In the genomic region with DNA sequence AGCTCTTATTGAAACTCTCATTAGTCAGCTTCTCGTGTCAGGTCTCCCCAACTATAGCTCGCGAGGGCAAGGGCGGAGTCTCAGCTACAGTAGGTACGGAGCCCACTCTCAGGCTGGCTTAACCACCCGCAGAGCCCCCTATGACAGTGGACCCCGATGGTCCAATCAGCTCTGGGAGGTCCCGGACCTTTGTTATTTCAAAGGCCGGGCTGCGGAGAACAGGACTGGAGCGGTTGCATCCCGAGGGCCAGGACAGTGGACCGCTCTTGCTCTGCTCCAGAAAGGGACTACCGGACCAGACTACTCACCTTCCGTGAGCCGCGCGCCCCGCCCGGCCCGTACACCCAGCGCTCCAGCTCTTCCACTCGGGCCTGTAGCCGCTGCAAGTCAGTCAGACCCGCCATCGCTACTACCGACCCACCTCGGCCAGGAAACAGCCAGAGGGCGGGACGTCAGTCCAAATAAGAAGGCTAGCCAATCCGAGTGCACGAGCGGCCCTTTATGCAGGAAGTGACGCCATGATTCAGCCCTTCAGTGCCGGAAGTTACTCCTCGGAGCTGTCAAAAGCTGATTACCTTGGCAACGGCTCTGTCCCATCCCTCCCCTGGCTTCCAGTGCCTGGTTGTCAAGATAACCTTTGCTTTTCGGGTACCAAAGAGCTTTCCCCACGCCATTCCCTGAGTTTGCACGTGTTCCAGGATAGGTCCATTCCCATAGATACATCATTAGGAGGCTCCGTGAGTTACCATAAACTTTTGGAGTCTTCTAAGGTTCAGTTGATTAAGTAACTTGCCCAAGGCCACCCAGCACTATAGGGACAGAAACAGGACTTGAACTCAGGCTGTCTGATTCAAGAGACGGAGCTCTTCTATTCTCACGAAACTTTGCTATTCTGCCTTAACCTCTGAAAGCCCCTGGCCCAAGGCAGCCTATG, we compare ENCODE assay signal across 8 cellular contexts. TPM values are rescaled to one million over a fixed set of nuclear protein-coding genes. Genes with fewer than 3 reads are reported as not detected.
DNase-seq lines count a peak whose midpoint lies in the region; ATAC-seq and TF ChIP-seq lines count a peak whose summit lies in the region.

Gene DCTN3 (minus strand): TSS at position 435 of the 934 bp plus-strand sequence. CDS start 31 bp downstream, at position 404.

- H3K4me3 Mint-ChIP-seq in GM23338 (peak within 1 kb of the TSS; percentile 90), nephron progenitor cell (peak within 1 kb of the TSS; percentile 93)
- H3K4me3 Mint-ChIP-seq in activated T-helper 2 cell treated with anti-CD3 and anti-CD28 coated beads, Interferon-gamma antibody, Interleukin-2, Interleukin-4, amounts not matched to agents 10 μg/mL and 5 μg/mL and 100 μg/mL, durations not matched to agents 14 hours and 24 hours and 36 hours (ENCODE audit: low read depth) = peak within 1 kb of the TSS; percentile 91
- H3K4me3 Mint-ChIP-seq in stimulated activated naive CD8-positive, alpha-beta T cell treated with anti-CD3 and anti-CD28 coated beads, Interleukin-15, amount 100 ng/mL, for 72 hours = peak within 1 kb of the TSS; percentile 90 to 98

- intact Hi-C loops in activated T-helper 2 cell treated with anti-CD3 and anti-CD28 coated beads, Interferon-gamma antibody, Interleukin-2, Interleukin-4, amounts not matched to agents 10 μg/mL and 5 μg/mL and 100 μg/mL, durations not matched to agents 14 hours and 24 hours and 36 hours (cut with micrococcal nuclease) = loop anchor here (1.0 kb wide), 1 partner anchor 8 kb away; the partner anchor contains the start of gene RPP25L

- peak within 1 kb of the TSS; percentile 79 for H3K4me2 ChIP-seq in GM23338

- DNase-seq in Daoy (ENCODE audit: low read depth) = peak; percentile 97
- peak; percentile 99 for DNase-seq in GM23338 (ENCODE audit: low spot score)
- peak; percentile 91 for DNase-seq in LHCN-M2 (ENCODE audit: low read depth)
- DNase-seq in RWPE2 (ENCODE audit: low spot score) = peak; percentile 91
- peak; percentile 90 for DNase-seq in activated T-helper 2 cell treated with anti-CD3 and anti-CD28 coated beads, Interferon-gamma antibody, Interleukin-2, Interleukin-4, amounts not matched to agents 10 μg/mL and 5 μg/mL and 100 μg/mL, durations not matched to agents 14 hours and 24 hours and 36 hours (ENCODE audit: low spot score)
- peak; percentile 96 for DNase-seq in fibroblast of the aortic adventitia (ENCODE audit: low read depth)
- DNase-seq in nephron progenitor cell = peak; percentile 86
- peak; percentile 85 to 93 for DNase-seq in stimulated activated naive CD8-positive, alpha-beta T cell treated with anti-CD3 and anti-CD28 coated beads, Interleukin-15, amount 100 ng/mL, for 72 hours

- H3K9me2 ChIP-seq in GM23338 (ENCODE audit: insufficient read depth) = 0 out of 2 replicates have a peak, but pooled peaks cover 4% of the 10 kb centered on the region

- H3K4me3 ChIP-seq in GM23338 (peak within 1 kb of the TSS; percentile 74), RWPE2 (ENCODE audit: severe bottlenecking) (peak within 1 kb of the TSS; percentile 67), fibroblast of the aortic adventitia (ENCODE audit: low read depth, low read length) (peak within 1 kb of the TSS; percentile 96)

- peak within 1 kb of the TSS; percentile 77 for H2AFZ ChIP-seq in GM23338

- no peaks in the 10 kb centered on the region for H4K20me1 ChIP-seq in GM23338 (replicated peaks; ENCODE audit: insufficient read depth)

- H3K4me1 ChIP-seq in GM23338 (ENCODE audit: insufficient read depth) (peaks cover 11% of the 10 kb centered on the region; the same call in 1 of the 2 replicates), RWPE2 (ENCODE audit: insufficient read depth, poor library complexity, severe bottlenecking) (no peaks in the 10 kb centered on the region)

- H3K36me3 ChIP-seq in GM23338 (ENCODE audit: insufficient read depth) = no peaks in the 10 kb centered on the region
- peaks cover 9% of the 10 kb centered on the region for H3K36me3 ChIP-seq in RWPE2 (ENCODE audit: low read depth)

- H3K27me3 Mint-ChIP-seq in GM23338 (ENCODE audit: insufficient read depth, low read depth, poor library complexity) = peaks cover 44% of the 10 kb centered on the region
- peaks cover 26% of the 10 kb centered on the region for H3K27me3 Mint-ChIP-seq in activated T-helper 2 cell treated with anti-CD3 and anti-CD28 coated beads, Interferon-gamma antibody, Interleukin-2, Interleukin-4, amounts not matched to agents 10 μg/mL and 5 μg/mL and 100 μg/mL, durations not matched to agents 14 hours and 24 hours and 36 hours (ENCODE audit: low read depth)
- peaks cover 33% of the 10 kb centered on the region for H3K27me3 Mint-ChIP-seq in nephron progenitor cell (ENCODE audit: low read depth, poor library complexity)
- H3K27me3 Mint-ChIP-seq in stimulated activated naive CD8-positive, alpha-beta T cell treated with anti-CD3 and anti-CD28 coated beads, Interleukin-15, amount 100 ng/mL, for 72 hours = peaks cover 40% of the 10 kb centered on the region

- H3K27ac ChIP-seq in GM23338 (ENCODE audit: low read depth) (no peak within 1 kb of the TSS), RWPE2 (ENCODE audit: poor library complexity, severe bottlenecking) (no peak within 1 kb of the TSS)

- peaks cover 53% of the 10 kb centered on the region for H3K27me3 ChIP-seq in GM23338 (ENCODE audit: insufficient read depth)
- peaks cover 13% of the 10 kb centered on the region for H3K27me3 ChIP-seq in RWPE2 (ENCODE audit: insufficient read depth, poor library complexity, severe bottlenecking)

- no peaks in the 10 kb centered on the region for H3K79me2 ChIP-seq in GM23338 (replicated peaks; ENCODE audit: insufficient read depth)

- H3K9me3 Mint-ChIP-seq in GM23338 (no peaks in the 10 kb centered on the region), nephron progenitor cell (no peaks in the 10 kb centered on the region)
- no peaks in the 10 kb centered on the region for H3K9me3 Mint-ChIP-seq in activated T-helper 2 cell treated with anti-CD3 and anti-CD28 coated beads, Interferon-gamma antibody, Interleukin-2, Interleukin-4, amounts not matched to agents 10 μg/mL and 5 μg/mL and 100 μg/mL, durations not matched to agents 14 hours and 24 hours and 36 hours
- no peaks in the 10 kb centered on the region for H3K9me3 Mint-ChIP-seq in stimulated activated naive CD8-positive, alpha-beta T cell treated with anti-CD3 and anti-CD28 coated beads, Interleukin-15, amount 100 ng/mL, for 72 hours

- ATAC-seq in GM23338 (peak; percentile 88), RWPE2 (ENCODE audit: low read depth) (peak; percentile 97)
- peak; percentile 97 for ATAC-seq in stimulated activated naive CD8-positive, alpha-beta T cell treated with anti-CD3 and anti-CD28 coated beads, Interleukin-15, amount 100 ng/mL, for 72 hours

- no peaks in the 10 kb centered on the region for H3K9me3 ChIP-seq in RWPE2 (ENCODE audit: severe bottlenecking)

- no peak for TF ChIP-seq CTCF in GM23338 (conservative IDR thresholded peaks at IDR 0.05; ENCODE audit: low read depth in 2 of 2)
- no peak for TF ChIP-seq CTCF in RWPE2 (IDR thresholded peaks at IDR 0.05; ENCODE audit: poor library complexity, severe bottlenecking)
- TF ChIP-seq CTCF in fibroblast of the aortic adventitia (IDR thresholded peaks at IDR 0.05; ENCODE audit: insufficient read depth, low read length) = no peak
- TF ChIP-seq CTCF in nephron progenitor cell (IDR thresholded peaks at IDR 0.05) = no peak

- H3K27ac Mint-ChIP-seq in GM23338 (no peak within 1 kb of the TSS), nephron progenitor cell (no peak within 1 kb of the TSS)
- peak within 1 kb of the TSS; percentile 46 for H3K27ac Mint-ChIP-seq in activated T-helper 2 cell treated with anti-CD3 and anti-CD28 coated beads, Interferon-gamma antibody, Interleukin-2, Interleukin-4, amounts not matched to agents 10 μg/mL and 5 μg/mL and 100 μg/mL, durations not matched to agents 14 hours and 24 hours and 36 hours
- peak within 1 kb of the TSS; percentile 93 to 96 for H3K27ac Mint-ChIP-seq in stimulated activated naive CD8-positive, alpha-beta T cell treated with anti-CD3 and anti-CD28 coated beads, Interleukin-15, amount 100 ng/mL, for 72 hours

- peaks cover 11% of the 10 kb centered on the region for H3K4me1 Mint-ChIP-seq in GM23338
- peaks cover 16% of the 10 kb centered on the region for H3K4me1 Mint-ChIP-seq in activated T-helper 2 cell treated with anti-CD3 and anti-CD28 coated beads, Interferon-gamma antibody, Interleukin-2, Interleukin-4, amounts not matched to agents 10 μg/mL and 5 μg/mL and 100 μg/mL, durations not matched to agents 14 hours and 24 hours and 36 hours (ENCODE audit: low read depth)
- peaks cover 23% of the 10 kb centered on the region for H3K4me1 Mint-ChIP-seq in nephron progenitor cell
- H3K4me1 Mint-ChIP-seq in stimulated activated naive CD8-positive, alpha-beta T cell treated with anti-CD3 and anti-CD28 coated beads, Interleukin-15, amount 100 ng/mL, for 72 hours = peaks cover 35% of the 10 kb centered on the region

- no peaks in the 10 kb centered on the region for H3F3A ChIP-seq in GM23338 (replicated peaks; ENCODE audit: low read depth)

- no peaks in the 10 kb centered on the region for H3K36me3 Mint-ChIP-seq in GM23338 (ENCODE audit: low read depth)
- peaks cover 13% of the 10 kb centered on the region for H3K36me3 Mint-ChIP-seq in activated T-helper 2 cell treated with anti-CD3 and anti-CD28 coated beads, Interferon-gamma antibody, Interleukin-2, Interleukin-4, amounts not matched to agents 10 μg/mL and 5 μg/mL and 100 μg/mL, durations not matched to agents 14 hours and 24 hours and 36 hours (ENCODE audit: low read depth)
- H3K36me3 Mint-ChIP-seq in nephron progenitor cell (ENCODE audit: low read depth) = peaks cover 9% of the 10 kb centered on the region

TF ChIP-seq in GM23338, 12 proteins besides CTCF, POLR2A, EP300 and RAD21 (continues in another document):
- TF ChIP-seq CREB1 (CRISPR knock-in tag; IDR thresholded peaks at IDR 0.05; ENCODE audit: low read depth) = peak; percentile 90

RNA-seq across cellular contexts. Expression of gene DCTN3, which starts in this region (rescaled TPM):
- 99.6 and 157 TPM in 2 replicates for total RNA-seq in Daoy (2014; rRNA removed; shearing (Covaris generic))
- total RNA-seq in GM23338 (2014; rRNA removed; shearing (Covaris generic)) = 12.9 and 20.6 TPM in 2 replicates
- 17.9 and 23.2 TPM in 2 replicates for polyA plus RNA-seq in GM23338 (2016; fragmentation: Nextera tagmentation; extraction: Ambion mirVana)
- total RNA-seq in LHCN-M2 (2014; rRNA removed) (63.4 and 105 TPM in 2 replicates), fibroblast of the aortic adventitia (ENCODE audit: low replicate concordance) (36.9 and 88.1 TPM in 2 replicates)
- polyA plus RNA-seq in LHCN-M2 (2012) = 199 TPM
- total RNA-seq in activated T-helper 2 cell treated with anti-CD3 and anti-CD28 coated beads, Interferon-gamma antibody, Interleukin-2, Interleukin-4, amounts not matched to agents 10 μg/mL and 5 μg/mL and 100 μg/mL, durations not matched to agents 14 hours and 24 hours and 36 hours = 57.8 and 65.5 TPM in 2 replicates

Comparison
In these comparisons a context has a peak if more than half of its experiments do, and no peak if none do; other contexts are left out.
1. H3K27ac Mint-ChIP-seq: peak in activated T-helper 2 cell treated with anti-CD3 and anti-CD28 coated beads, Interferon-gamma antibody, Interleukin-2, Interleukin-4, amounts not matched to agents 10 μg/mL and 5 μg/mL and 100 μg/mL, durations not matched to agents 14 hours and 24 hours and 36 hours (single experiment) and stimulated activated naive CD8-positive, alpha-beta T cell treated with anti-CD3 and anti-CD28 coated beads, Interleukin-15, amount 100 ng/mL, for 72 hours (2 of 2); none in GM23338 (single experiment) and nephron progenitor cell (single experiment).
2. Peak in every context shown above with its lines, with median percentiles within 50 percentile points of each other: DNase-seq, ATAC-seq, H3K4me3 ChIP-seq and H3K4me3 Mint-ChIP-seq.